In genomic region chr14:63204407-63205280, GRCh38 we compare ENCODE assay signal across 8 cellular contexts. TPM values are rescaled to one million over a fixed set of nuclear protein-coding genes. Genes with fewer than 3 reads are reported as not detected.
A peak's percentile ranks its signal among the peaks of the same experiment; 100 is the strongest.
DNase-seq lines count a peak whose midpoint lies in the region; ATAC-seq and TF ChIP-seq lines count a peak whose summit lies in the region.

TSS of gene RHOJ (plus strand) at chr14:63204443. CDS start at chr14:63204870, 427 bp downstream.

- H3K4me3 Mint-ChIP-seq in CD14-positive monocyte: no peak within 1 kb of the TSS
- no peak within 1 kb of the TSS for H3K4me3 Mint-ChIP-seq in activated CD4-positive, alpha-beta memory T cell treated with anti-CD3 and anti-CD28 coated beads, Interleukin-2, amount 10 ng/mL, durations not matched to agents 7 days and 5 days

- intact Hi-C loops in CD14-positive monocyte (cut with micrococcal nuclease): no loop called here

- H3K9me3 Mint-ChIP-seq in CD14-positive monocyte: peaks cover 0 to 2% (median 0%) of the 10 kb centered on the region in 7 donors
- H3K9me3 Mint-ChIP-seq in activated CD4-positive, alpha-beta memory T cell treated with anti-CD3 and anti-CD28 coated beads, Interleukin-2, amount 10 ng/mL, durations not matched to agents 7 days and 5 days: no peaks in the 10 kb centered on the region

- ATAC-seq in omental fat pad (ENCODE audit: low FRiP score) (peak; percentile 5), GM19463 (IDR thresholded peaks at IDR 0.05; ENCODE audit: unreplicated experiment) (no peak)

- H3K27ac Mint-ChIP-seq in CD14-positive monocyte: no peak within 1 kb of the TSS
- H3K27ac Mint-ChIP-seq in activated CD4-positive, alpha-beta memory T cell treated with anti-CD3 and anti-CD28 coated beads, Interleukin-2, amount 10 ng/mL, durations not matched to agents 7 days and 5 days: no peak within 1 kb of the TSS

- H3K36me3 Mint-ChIP-seq in CD14-positive monocyte: no peaks in the 10 kb centered on the region
- no peaks in the 10 kb centered on the region for H3K36me3 Mint-ChIP-seq in activated CD4-positive, alpha-beta memory T cell treated with anti-CD3 and anti-CD28 coated beads, Interleukin-2, amount 10 ng/mL, durations not matched to agents 7 days and 5 days (ENCODE audit: low read depth)

- peaks cover 4% of the 10 kb centered on the region; the same call in 1 of the 2 replicates for H3K27me3 ChIP-seq in BE2C
- no peaks in the 10 kb centered on the region for H3K27me3 ChIP-seq in Peyer's patch

- no peaks in the 10 kb centered on the region for H3K36me3 ChIP-seq in BE2C
- H3K36me3 ChIP-seq in Peyer's patch: no peaks in the 10 kb centered on the region

- CTCF ChIA-PET in activated CD4-positive, alpha-beta memory T cell treated with anti-CD3 and anti-CD28 coated beads, Interleukin-2, amount 10 ng/mL, durations not matched to agents 7 days and 5 days (lab: Charles Lee): no interaction called here

- DNase-seq in BE2C (no peak), Peyer's patch (peak in 2 of 3 donors; percentile 44 to 46), fibroblast of villous mesenchyme (ENCODE audit: low read depth) (peak; percentile 4), omental fat pad (ENCODE audit: low spot score) (no peak), CD14-positive monocyte (ENCODE audit: low spot score) (no peak), NCI-H2196 treated with DMSO at 0.1 percent for 48 hours (lab: John Stamatoyannopoulos, UW; ENCODE audit: unreplicated experiment) (no peak)
- no peak for DNase-seq in activated CD4-positive, alpha-beta memory T cell treated with anti-CD3 and anti-CD28 coated beads, Interleukin-2, amount 10 ng/mL, durations not matched to agents 7 days and 5 days

- no peaks in the 10 kb centered on the region for H3K9me3 ChIP-seq in BE2C
- H3K9me3 ChIP-seq in Peyer's patch: no peaks in the 10 kb centered on the region

- peak within 1 kb of the TSS; percentile 35 to 90 (median 65) for H3K27ac ChIP-seq in Peyer's patch

- TF ChIP-seq CTCF in BE2C (IDR thresholded peaks at IDR 0.05; ENCODE audit: low read depth, low read length): no peak
- no peak for TF ChIP-seq CTCF in Peyer's patch (IDR thresholded peaks at IDR 0.05)
- no peak for TF ChIP-seq CTCF in fibroblast of villous mesenchyme (IDR thresholded peaks at IDR 0.05; ENCODE audit: insufficient read depth, low read depth, low read length)
- no peak for TF ChIP-seq CTCF in omental fat pad (IDR thresholded peaks at IDR 0.05)
- no peak for TF ChIP-seq CTCF in CD14-positive monocyte (IDR thresholded peaks at IDR 0.05)

- TF ChIP-seq POLR2A in Peyer's patch (IDR thresholded peaks at IDR 0.05): no peak

- POLR2A ChIA-PET in activated CD4-positive, alpha-beta memory T cell treated with anti-CD3 and anti-CD28 coated beads, Interleukin-2, amount 10 ng/mL, durations not matched to agents 7 days and 5 days (lab: Charles Lee): no interaction called here

- no peaks in the 10 kb centered on the region for H3K4me1 Mint-ChIP-seq in CD14-positive monocyte
- H3K4me1 Mint-ChIP-seq in activated CD4-positive, alpha-beta memory T cell treated with anti-CD3 and anti-CD28 coated beads, Interleukin-2, amount 10 ng/mL, durations not matched to agents 7 days and 5 days: no peaks in the 10 kb centered on the region

- H3K4me1 ChIP-seq in BE2C (no peaks in the 10 kb centered on the region), Peyer's patch (no peaks in the 10 kb centered on the region)

- H3K27me3 Mint-ChIP-seq in CD14-positive monocyte (ENCODE audit: low read depth in 3 of 3): peaks cover 0 to 1% (median 0%) of the 10 kb centered on the region in 3 donors
- peaks cover 3% of the 10 kb centered on the region for H3K27me3 Mint-ChIP-seq in activated CD4-positive, alpha-beta memory T cell treated with anti-CD3 and anti-CD28 coated beads, Interleukin-2, amount 10 ng/mL, durations not matched to agents 7 days and 5 days

- H3K4me3 ChIP-seq in BE2C (ENCODE audit: low read depth, low read length): peak within 1 kb of the TSS; percentile 22; the same call in 1 of the 2 replicates
- peak within 1 kb of the TSS; percentile 10 to 54 (median 30) for H3K4me3 ChIP-seq in Peyer's patch
- H3K4me3 ChIP-seq in fibroblast of villous mesenchyme (ENCODE audit: low read depth, low read length): peak within 1 kb of the TSS; percentile 37

RNA-seq across cellular contexts. Expression of gene RHOJ, which starts in this region (rescaled TPM):
- 0.26 TPM for polyA plus RNA-seq in BE2C (2012; ENCODE audit: insufficient read depth, insufficient read length, low read depth)
- total RNA-seq in Peyer's patch: 10 to 100 TPM in 1 of 4 donors, 1 to 10 TPM in 3; 3.0 to 43.7 (median 4.7) TPM
- 0.43 and 4.8 TPM in 2 replicates for total RNA-seq in fibroblast of villous mesenchyme
- total RNA-seq in omental fat pad: 10 to 100 TPM in 2 of 4 donors, 1 to 10 TPM in 2; 5.2 to 33.9 (median 11.8) TPM
- polyA plus RNA-seq in CD14-positive monocyte: not detected
- not detected for total RNA-seq in activated CD4-positive, alpha-beta memory T cell treated with anti-CD3 and anti-CD28 coated beads, Interleukin-2, amount 10 ng/mL, durations not matched to agents 7 days and 5 days

Comparison
In these comparisons a context has a peak if more than half of its experiments do, and no peak if none do; other contexts are left out.
1. DNase-seq: peak in Peyer's patch (2 of 3) and fibroblast of villous mesenchyme (single experiment); none in BE2C (single experiment), omental fat pad (single experiment), CD14-positive monocyte (single experiment), activated CD4-positive, alpha-beta memory T cell treated with anti-CD3 and anti-CD28 coated beads, Interleukin-2, amount 10 ng/mL, durations not matched to agents 7 days and 5 days (single experiment) and NCI-H2196 treated with DMSO at 0.1 percent for 48 hours (single experiment).
2. Peak in every context shown above with its lines, with median percentiles within 50 percentile points of each other: H3K4me3 ChIP-seq.